14 cellular contexts compared by ENCODE assay signal in genomic region chr6:29845405-29846006, GRCh38. TPM values are rescaled to one million over a fixed set of nuclear protein-coding genes. Genes with fewer than 3 reads are reported as not detected.
DNase-seq lines count a peak whose midpoint lies in the region; ATAC-seq and TF ChIP-seq lines count a peak whose summit lies in the region.
"Had no signal": no experiment of that assay in that cellular context is flagged by ENCODE, and none has a peak within 500 bp of the region (broad histone marks: within the 10 kb centered on the region; RNA-seq: fewer than 3 reads in every experiment).

No MANE protein-coding gene starts in this region.

- no peak overlapping the region for H3K9ac ChIP-seq in H9 (ENCODE audit: extremely low read depth, insufficient read length, low read length)

- no peak overlapping the region for H2BK15ac ChIP-seq in H9 (ENCODE audit: low read depth, low read length)

- no peak overlapping the region for H3K4me2 ChIP-seq in H9 (ENCODE audit: insufficient read depth, insufficient read length, low read length)

- no peak overlapping the region for H2BK120ac ChIP-seq in H9 (ENCODE audit: low read depth, low read length, poor library complexity, severe bottlenecking)

- H2BK5ac ChIP-seq in H9 (ENCODE audit: insufficient read length, low read length), result no peak overlapping the region

- H3K14ac ChIP-seq in H9 (ENCODE audit: insufficient read depth, low read length), result no peak overlapping the region

- peaks cover 4% of the 10 kb centered on the region; the same call in 1 of the 2 replicates for H3K4me1 ChIP-seq in H9 (ENCODE audit: insufficient read depth, low read length)
- H3K4me1 ChIP-seq: right lobe of liver, testis had no signal

- peak; percentile 15 for DNase-seq in DMS153 (lab: John Stamatoyannopoulos, UW)
- no peak for DNase-seq in DMS153 treated with DMSO at 0.1 percent for 48 hours (lab: John Stamatoyannopoulos, UW; ENCODE audit: unreplicated experiment)
- DNase-seq in activated CD4-positive, alpha-beta T cell treated with anti-CD3 and anti-CD28 coated beads, Interleukin-2, amount 50 U/mL, for 48 hours, result peak; percentile 45 to 62
- peak; percentile 84 for DNase-seq in epithelial cell of proximal tubule (ENCODE audit: low read depth)
- DNase-seq in stimulated activated CD4-positive, alpha-beta T cell treated with anti-CD3 and anti-CD28 coated beads, TNF-alpha, amount 100 ng/mL, for 24 hours (ENCODE audit: low read depth in 3 of 3), result peak in 2 of 3 experiments; percentile 39 to 49
- no peak for DNase-seq in H9
- no peak for DNase-seq in cortex of kidney (lab: John Stamatoyannopoulos, UW)
- DNase-seq: KG1, NCI-H524, right lobe of liver, testis had no signal

- H4K8ac ChIP-seq in H9 (replicated peaks; ENCODE audit: insufficient read length, low read depth, low read length), result no peak overlapping the region

- H3K4me1 Mint-ChIP-seq in H9, result peaks cover 5 to 11% of the 10 kb centered on the region in 2 experiments

- H3K79me1 ChIP-seq in H9 (ENCODE audit: insufficient read depth, low read depth, low read length, poor library complexity, severe bottlenecking), result no peaks in the 10 kb centered on the region

- H3K27me3 Mint-ChIP-seq in H9 (ENCODE audit: low read depth), result peaks cover 3% of the 10 kb centered on the region

- no peak overlapping the region for H3K4ac ChIP-seq in H9 (ENCODE audit: low read depth, low read length)

- no peak overlapping the region for H3K27ac ChIP-seq in H9 (ENCODE audit: insufficient read length, low read depth, low read length)
- H3K27ac ChIP-seq: 22Rv1, right lobe of liver, testis had no signal

- no peaks in the 10 kb centered on the region for H3K27me3 ChIP-seq in H9 (ENCODE audit: insufficient read depth, low read length)
- H3K27me3 ChIP-seq: testis had no signal

- no CpG with 5 or more reads among the region's 2 CpGs for WGBS in H9 (ENCODE audit: extremely low coverage, insufficient read length, low lambda C conversion rate)

- no peak overlapping the region for H3K18ac ChIP-seq in H9 (ENCODE audit: insufficient read length, low read depth, low read length)

- no peak overlapping the region for H2AK5ac ChIP-seq in H9 (ENCODE audit: insufficient read length, low read length)

- no peaks in the 10 kb centered on the region for H3K79me2 ChIP-seq in H9 (ENCODE audit: insufficient read depth, low read length)

- TF ChIP-seq CTCF in epithelial cell of proximal tubule (conservative IDR thresholded peaks at IDR 0.05; ENCODE audit: low read depth, low read length) (no peak), H9 (conservative IDR thresholded peaks at IDR 0.05) (no peak)

- no peak overlapping the region for H2BK12ac ChIP-seq in H9 (ENCODE audit: insufficient read length, low read depth, low read length)

- no peak for ATAC-seq in HG02840 (IDR thresholded peaks at IDR 0.05; ENCODE audit: low FRiP score, unreplicated experiment)

- H3T11ph ChIP-seq in H9 (ENCODE audit: low read length), result no peak overlapping the region

- no peak overlapping the region for H4K91ac ChIP-seq in H9 (ENCODE audit: insufficient read length, low read depth, low read length)

- H3K56ac ChIP-seq in H9 (ENCODE audit: insufficient read length, low read depth, low read length), result no peak overlapping the region

- no peak overlapping the region for H2BK20ac ChIP-seq in H9 (ENCODE audit: low read depth, low read length, poor library complexity, severe bottlenecking)

- peaks cover 0 to 11% of the 10 kb centered on the region in 2 experiments; a peak in 3 of 5 replicates for H3K9me3 Mint-ChIP-seq in H9

- H3K4me3 Mint-ChIP-seq in H9, result peak overlapping the region in 1 of 2 experiments; percentile 5; a peak in 2 of 5 replicates

- no peak overlapping the region for H3K23ac ChIP-seq in H9 (ENCODE audit: insufficient read length, low read depth, low read length)

- no peak overlapping the region for H4K5ac ChIP-seq in H9 (ENCODE audit: insufficient read length, low read depth, low read length)

- no peaks in the 10 kb centered on the region for H3K23me2 ChIP-seq in H9 (ENCODE audit: insufficient read length, low read depth, low read length, poor library complexity, severe bottlenecking)

- no peak overlapping the region for H3K4me3 ChIP-seq in epithelial cell of proximal tubule (ENCODE audit: low read depth, low read length)
- H3K4me3 ChIP-seq: right lobe of liver, testis had no signal

- peaks cover 5% of the 10 kb centered on the region for H3K9me3 ChIP-seq in H9 (ENCODE audit: control insufficient read depth, low read depth, low read length)
- H3K9me3 ChIP-seq: right lobe of liver, testis had no signal

- H3K27ac Mint-ChIP-seq in H9, result no peak overlapping the region; a peak in 2 of 7 replicates

- no peak overlapping the region for H2AFZ ChIP-seq in H9 (ENCODE audit: low read length)

- H3K36me3 Mint-ChIP-seq in H9 (ENCODE audit: insufficient read depth in 1 of 3, low read depth in 3 of 3), result peaks cover 0 to 2% (median 0%) of the 10 kb centered on the region in 3 experiments; a peak in 2 of 7 replicates

- no peaks in the 10 kb centered on the region for H4K20me1 ChIP-seq in H9 (ENCODE audit: control insufficient read depth, insufficient read depth, insufficient read length)

RNA-seq across cellular contexts. Expression of gene HLA-G, which starts 17.9 kb away (rescaled TPM):
- 0.46 and 0.94 TPM in 2 replicates for total RNA-seq in epithelial cell of proximal tubule
- total RNA-seq in H9 (2021), result 2.7 and 2.9 TPM in 2 replicates
- total RNA-seq: lung microvascular endothelial cell had no signal

Comparison
In these comparisons a context has a peak if more than half of its experiments do, and no peak if none do; other contexts are left out.
1. DNase-seq: peak in DMS153 (single experiment), activated CD4-positive, alpha-beta T cell treated with anti-CD3 and anti-CD28 coated beads, Interleukin-2, amount 50 U/mL, for 48 hours (2 of 2), epithelial cell of proximal tubule (single experiment) and stimulated activated CD4-positive, alpha-beta T cell treated with anti-CD3 and anti-CD28 coated beads, TNF-alpha, amount 100 ng/mL, for 24 hours (2 of 3); none in DMS153 treated with DMSO at 0.1 percent for 48 hours (single experiment), H9 (single experiment) and cortex of kidney (single experiment).